In the genomic region with DNA sequence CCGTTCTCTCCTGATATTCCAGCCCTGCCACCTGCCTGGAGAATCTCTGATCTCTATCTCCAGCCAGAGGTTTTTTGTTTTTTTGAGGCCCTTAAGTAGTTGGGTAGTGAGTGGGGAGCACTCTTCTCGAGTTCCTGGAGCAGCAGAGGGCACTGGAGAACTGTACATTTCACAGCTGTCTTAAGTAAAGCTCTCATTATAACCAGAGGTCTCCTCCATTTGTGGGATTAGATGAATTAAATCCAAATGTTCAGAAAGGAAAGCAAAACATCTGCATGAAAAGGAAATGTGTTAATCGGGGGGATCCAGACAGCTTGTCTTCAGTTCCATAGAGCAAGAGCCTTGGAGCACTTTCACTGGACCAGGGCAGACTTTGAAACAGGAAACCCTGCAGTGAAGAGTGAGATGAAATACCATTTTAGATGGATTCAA, we compare ENCODE assay signal across 10 cellular contexts. TPM values are rescaled to one million over a fixed set of nuclear protein-coding genes. Genes with fewer than 3 reads are reported as not detected.
DNase-seq lines count a peak whose midpoint lies in the region; ATAC-seq and TF ChIP-seq lines count a peak whose summit lies in the region.
"Had no signal": no experiment of that assay in that cellular context is flagged by ENCODE, and none has a peak within 500 bp of the region (broad histone marks: within the 10 kb centered on the region; RNA-seq: fewer than 3 reads in every experiment).

No MANE protein-coding gene starts in this region.

- H3K27ac Mint-ChIP-seq in type B pancreatic cell = no peak overlapping the region

- TF ChIP-seq CTCF in right atrium auricular region (IDR thresholded peaks at IDR 0.05) (no peak), PC-9 (conservative IDR thresholded peaks at IDR 0.05) (peak; percentile 30; the same call in 1 of the 2 replicates), type B pancreatic cell (conservative IDR thresholded peaks at IDR 0.05) (no peak)

- H3K4me1 ChIP-seq in right atrium auricular region = no peaks in the 10 kb centered on the region
- H3K4me1 ChIP-seq in PC-9 (replicated peaks; ENCODE audit: insufficient read depth) = peaks cover 25% of the 10 kb centered on the region

- H4K20me1 ChIP-seq in PC-9 (ENCODE audit: insufficient read depth) = no peaks in the 10 kb centered on the region

- H3K4me1 Mint-ChIP-seq in type B pancreatic cell (ENCODE audit: unreplicated experiment) = peaks cover 18% of the 10 kb centered on the region

- H3K9me3 ChIP-seq in right atrium auricular region (no peaks in the 10 kb centered on the region), PC-9 (ENCODE audit: insufficient read depth, low read depth) (no peaks in the 10 kb centered on the region)

- H3K27ac ChIP-seq in right atrium auricular region (no peak overlapping the region), PC-9 (no peak overlapping the region)

- no peak overlapping the region for H2AFZ ChIP-seq in PC-9

- H3K4me2 ChIP-seq in PC-9 = no peak overlapping the region

- POLR2A ChIA-PET in PC-9 (lab: Charles Lee; ENCODE audit: unreplicated experiment) = no interaction called here

- no peaks in the 10 kb centered on the region for H3K27me3 ChIP-seq in right atrium auricular region
- no peaks in the 10 kb centered on the region for H3K27me3 ChIP-seq in PC-9 (ENCODE audit: insufficient read depth, low read depth)

- peak overlapping the region; percentile 0 for H3K4me3 Mint-ChIP-seq in type B pancreatic cell

- H3K36me3 ChIP-seq in right atrium auricular region = no peaks in the 10 kb centered on the region
- no peaks in the 10 kb centered on the region for H3K36me3 ChIP-seq in PC-9 (ENCODE audit: low read depth)

- H3K36me3 Mint-ChIP-seq in type B pancreatic cell = no peaks in the 10 kb centered on the region

- DNase-seq in Right ventricle myocardium inferior (ENCODE audit: missing footprints) (no peak), right atrium auricular region (ENCODE audit: low spot score) (no peak), PC-9 (peak in 1 of 2 experiments; percentile 14), fibroblast of peridontal ligament (ENCODE audit: extremely low read depth) (peak; percentile 92), type B pancreatic cell (ENCODE audit: extremely low spot score, unreplicated experiment) (no peak), NCI-H146 treated with DMSO at 0.1 percent for 48 hours (lab: John Stamatoyannopoulos, UW; ENCODE audit: unreplicated experiment) (no peak), SKM-1 treated with dmso at 0.1 percent for 144 hours (lab: John Stamatoyannopoulos, UW; ENCODE audit: unreplicated experiment) (no peak)
- DNase-seq: SHP77 had no signal

- BruUV-seq in PC-9 (replicated peaks; lab: Mats Ljungman, UMichigan) = no TSS peak

- intact Hi-C loops in Right ventricle myocardium inferior (cut with DNase I) = no loop called here
- intact Hi-C loops in PC-9 (cut with micrococcal nuclease; ENCODE audit: unreplicated experiment) = loop anchor here (1.0 to 2.0 kb wide), 2 partner anchors 42 to 85 kb away; no protein-coding TSS in a partner anchor

- peaks cover 15% of the 10 kb centered on the region for H3F3A ChIP-seq in PC-9 (ENCODE audit: insufficient read depth, low read depth)

- H3K79me2 ChIP-seq in PC-9 (ENCODE audit: low read depth) = no peaks in the 10 kb centered on the region

- H3K9me2 ChIP-seq in PC-9 (ENCODE audit: insufficient read depth) = no peaks in the 10 kb centered on the region

- peak; percentile 63 for ATAC-seq in Right ventricle myocardium inferior
- no peak for ATAC-seq in GM18517 (IDR thresholded peaks at IDR 0.05; ENCODE audit: unreplicated experiment)

- no peaks in the 10 kb centered on the region for H3K9me3 Mint-ChIP-seq in type B pancreatic cell

- CTCF ChIA-PET in PC-9 (lab: Charles Lee) = interaction anchor here (0.7 kb wide), 1 partner anchor 451 kb away, joined by 3 read pairs; no protein-coding TSS in a partner anchor

- H3K27me3 Mint-ChIP-seq in type B pancreatic cell = no peaks in the 10 kb centered on the region

- no peak overlapping the region for H3K4me3 ChIP-seq in right atrium auricular region
- H3K4me3 ChIP-seq in PC-9 = no peak overlapping the region
- H3K4me3 ChIP-seq: lung had no signal

RNA-seq across cellular contexts. Expression of a gene that starts 32.8 kb away (rescaled TPM):
- total RNA-seq in Right ventricle myocardium inferior (7.5 TPM), right atrium auricular region (10 to 100 TPM; 12.2 to 48.2 TPM), PC-9 (2021) (4.1 and 5.1 TPM in 2 replicates), type B pancreatic cell (ENCODE audit: low replicate concordance) (6.4 and 10.3 TPM in 2 replicates)
